ENCODE assay signal across 8 cellular contexts in the genomic region with DNA sequence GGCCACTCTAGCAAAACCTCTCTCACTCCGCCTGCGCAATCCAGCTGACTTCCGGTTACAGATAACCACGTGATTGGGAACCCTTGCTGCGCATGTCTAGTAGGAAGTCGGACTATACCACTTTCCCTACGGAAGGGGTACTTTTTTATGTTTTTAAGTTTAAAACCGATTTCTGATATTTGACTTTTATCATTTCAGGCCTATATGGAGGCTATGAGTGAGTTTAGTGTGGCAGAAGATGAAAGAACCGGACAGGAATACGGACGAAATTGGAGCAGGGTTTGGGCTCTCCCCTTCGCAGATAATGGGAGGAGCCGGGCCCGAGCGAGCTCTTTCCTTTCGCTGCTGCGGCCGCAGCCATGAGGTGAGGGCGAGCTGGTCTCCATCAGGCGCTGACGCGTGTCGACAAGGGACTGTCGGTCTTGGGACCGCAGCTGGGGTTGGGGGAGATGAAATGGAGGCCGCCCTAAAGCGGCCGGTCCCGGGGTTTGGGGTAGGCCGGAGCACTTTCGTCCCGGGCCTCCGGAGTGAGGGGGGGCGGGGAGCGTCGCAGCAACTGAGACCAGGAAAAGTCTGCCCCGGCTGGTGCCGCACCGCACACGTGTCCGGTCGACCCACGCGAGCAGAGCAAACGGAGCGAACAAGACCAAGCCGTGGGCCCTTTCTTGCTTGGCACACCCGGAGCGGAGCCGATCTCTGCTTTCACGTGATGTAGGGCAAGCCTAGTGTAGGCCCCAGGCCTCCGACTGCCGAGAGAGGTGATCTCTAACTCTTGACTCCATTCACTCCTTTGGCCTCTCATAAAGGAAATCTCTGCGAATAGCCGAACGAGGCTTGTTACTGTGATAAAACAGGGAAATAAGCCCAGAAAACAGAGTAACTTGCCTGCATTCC. TPM values are rescaled to one million over a fixed set of nuclear protein-coding genes. Genes with fewer than 3 reads are reported as not detected.
DNase-seq lines count a peak whose midpoint lies in the region; ATAC-seq and TF ChIP-seq lines count a peak whose summit lies in the region.

TSS of gene RPL19 (plus strand) at position 298 of the 894 bp plus-strand sequence. CDS start at position 360, 62 bp downstream.

- intact Hi-C loops in gastrocnemius medialis (cut with DNase I; ENCODE audit: low total_unique reads) = loop anchor here (10.0 kb wide), 2 partner anchors 465 to 1145 kb away; partner anchors contain the start of genes PNMT and TCAP

- DNase-seq in NCI-H2171 (lab: John Stamatoyannopoulos, UW) = peak; percentile 94
- peak; percentile 83 for DNase-seq in UCSD-AML1 (lab: John Stamatoyannopoulos, UW; ENCODE audit: unreplicated experiment)
- DNase-seq in gastrocnemius medialis = peak; percentile 92

- H3K4me1 Mint-ChIP-seq in brain = peaks cover 61% of the 10 kb centered on the region

- no peaks in the 10 kb centered on the region for H3K27me3 ChIP-seq in gastrocnemius medialis

- in situ Hi-C loops in gastrocnemius medialis (cut with MboI; ENCODE audit: low sequenced_read_pairs in 4 of 4) = no loop called here

- no peaks in the 10 kb centered on the region for H3K9me3 ChIP-seq in gastrocnemius medialis

- peaks cover 0 to 5% (median 0%) of the 10 kb centered on the region in 5 experiments for H3K9me3 Mint-ChIP-seq in brain

- TF ChIP-seq POLR2A in gastrocnemius medialis (IDR thresholded peaks at IDR 0.05) = peak; percentile 85 to 93

- H3K36me3 ChIP-seq in gastrocnemius medialis = peaks cover 0 to 42% of the 10 kb centered on the region in 2 donors

- H3K4me3 ChIP-seq in iPS-11a (ENCODE audit: low read depth, low read length) (peak within 1 kb of the TSS; percentile 99), gastrocnemius medialis (peak within 1 kb of the TSS; percentile 79 to 94 (median 84))

- H3K36me3 Mint-ChIP-seq in brain = peaks cover 50% of the 10 kb centered on the region

- peak within 1 kb of the TSS; percentile 86 to 98 (median 88) for H3K4me3 Mint-ChIP-seq in brain

- peak within 1 kb of the TSS; percentile 99 to 100 (median 100) for H3K27ac Mint-ChIP-seq in brain

- H3K4me1 ChIP-seq in gastrocnemius medialis = peaks cover 39 to 40% of the 10 kb centered on the region in 2 donors

- peak; percentile 47 for ATAC-seq in GM18520 (IDR thresholded peaks at IDR 0.05; ENCODE audit: unreplicated experiment)
- peak; percentile 52 for ATAC-seq in HG03097 (IDR thresholded peaks at IDR 0.05; ENCODE audit: low FRiP score, unreplicated experiment)
- ATAC-seq in gastrocnemius medialis = peak; percentile 69 to 82

- peaks cover 8% of the 10 kb centered on the region for H3K27me3 Mint-ChIP-seq in brain

- H3K27ac ChIP-seq in 22Rv1 (peak within 1 kb of the TSS; percentile 88), gastrocnemius medialis (peak within 1 kb of the TSS; percentile 87 to 99 (median 94))

- no peak for TF ChIP-seq CTCF in 22Rv1 (IDR thresholded peaks at IDR 0.05)
- TF ChIP-seq CTCF in brain (conservative IDR thresholded peaks at IDR 0.05) = no peak
- no peak for TF ChIP-seq CTCF in gastrocnemius medialis (IDR thresholded peaks at IDR 0.05 in 4 of 5, conservative IDR thresholded peaks at IDR 0.05 in 1 of 5)

RNA-seq across cellular contexts. Expression of gene RPL19, which starts in this region (rescaled TPM):
- polyA plus RNA-seq in brain (ENCODE audit: insufficient read depth, low read depth, low replicate concordance) = 2,935 TPM
- total RNA-seq in gastrocnemius medialis = 1,000 to 10,000 TPM; 1,960 to 2,584 (median 2,358) TPM

Comparison
In these comparisons a context has a peak if more than half of its experiments do, and no peak if none do; other contexts are left out.
1. Peak in every context shown above with its lines: DNase-seq, ATAC-seq, H3K4me3 ChIP-seq and H3K27ac ChIP-seq.